In the genomic region with DNA sequence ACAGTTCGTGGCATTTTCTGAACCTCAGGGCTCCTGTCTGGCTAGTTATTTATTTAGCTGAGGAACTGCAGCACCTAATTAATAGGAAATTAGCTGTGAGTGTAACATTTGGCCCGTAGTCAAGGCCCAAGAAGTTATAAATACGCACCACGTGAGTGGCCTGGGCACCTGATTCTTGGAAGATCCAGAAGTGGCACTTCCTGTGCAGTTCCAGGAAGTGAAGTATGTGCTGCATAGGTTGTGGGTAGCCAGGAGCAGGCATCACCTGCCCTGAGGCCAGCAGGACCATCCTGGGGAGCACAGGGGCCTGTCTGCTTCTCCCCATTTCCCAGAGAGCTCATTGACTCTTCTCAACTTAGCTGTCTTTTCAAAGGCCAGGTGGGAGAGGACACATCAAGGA, we compare ENCODE assay signal across 14 cellular contexts.
DNase-seq lines count a peak whose midpoint lies in the region; ATAC-seq and TF ChIP-seq lines count a peak whose summit lies in the region.
"Had no signal": no experiment of that assay in that cellular context is flagged by ENCODE, and none has a peak within 500 bp of the region (broad histone marks: within the 10 kb centered on the region; RNA-seq: fewer than 3 reads in every experiment).

No MANE protein-coding gene starts in this region.

- H3K4me2 ChIP-seq in DND-41 (ENCODE audit: insufficient read depth, low read length), result no peak overlapping the region

- TF ChIP-seq CTCF in DND-41 (IDR thresholded peaks at IDR 0.05; ENCODE audit: borderline replicate concordance, extremely low read depth, low read length, poor library complexity, severe bottlenecking) (no peak), left lung (IDR thresholded peaks at IDR 0.05) (no peak), lung (IDR thresholded peaks at IDR 0.05; ENCODE audit: control extremely low read depth, extremely low read depth) (no peak), upper lobe of left lung (IDR thresholded peaks at IDR 0.05) (no peak), GM10248 (IDR thresholded peaks at IDR 0.05; ENCODE audit: control extremely low read depth, extremely low read depth, low read depth, missing control alignments) (no peak)

- H3K9me3 ChIP-seq in DND-41 (ENCODE audit: insufficient read depth, low read length, severe bottlenecking), result no peaks in the 10 kb centered on the region
- H3K9me3 ChIP-seq in left lung, result no peaks in the 10 kb centered on the region
- H3K9me3 ChIP-seq in lung (ENCODE audit: control insufficient read depth in 2 of 2, insufficient read depth in 1 of 2, low read length in 1 of 2), result no peaks in the 10 kb centered on the region
- no peaks in the 10 kb centered on the region for H3K9me3 ChIP-seq in upper lobe of left lung

- H3K4me1 ChIP-seq in DND-41 (ENCODE audit: insufficient read depth, low read length), result 0 out of 2 replicates have a peak, but pooled peaks cover 3% of the 10 kb centered on the region
- H3K4me1 ChIP-seq in left lung, result no peaks in the 10 kb centered on the region
- peaks cover 0 to 4% of the 10 kb centered on the region in 2 donors for H3K4me1 ChIP-seq in lung (ENCODE audit: control insufficient read depth in 2 of 2, insufficient read depth in 2 of 2, low read length in 2 of 2)
- H3K4me1 ChIP-seq in upper lobe of left lung, result peaks cover 0 to 9% (median 0%) of the 10 kb centered on the region in 4 donors

- intact Hi-C loops in left lung (cut with DNase I), result no loop called here

- CTCF ChIA-PET in GM10248 (lab: Yijun Ruan, JAX), result interaction anchor here (1.1 to 1.5 kb wide), 2 partner anchors 9 to 13 kb away, joined by 3 read pairs; no protein-coding TSS in a partner anchor

- H3K36me3 ChIP-seq in DND-41 (ENCODE audit: insufficient read depth, low read length) (no peaks in the 10 kb centered on the region), left lung (no peaks in the 10 kb centered on the region), lung (ENCODE audit: control insufficient read depth in 2 of 2, insufficient read depth in 2 of 2, low read length in 2 of 2) (no peaks in the 10 kb centered on the region), upper lobe of left lung (no peaks in the 10 kb centered on the region)

- no peaks in the 10 kb centered on the region for H4K20me1 ChIP-seq in DND-41 (ENCODE audit: insufficient read depth, low read length)

- no peak overlapping the region for H3K9ac ChIP-seq in DND-41 (ENCODE audit: low read depth, low read length)
- H3K9ac ChIP-seq: GM23248 had no signal

- POLR2A ChIA-PET in GM10248 (lab: Yijun Ruan, JAX), result no interaction called here

- no peaks in the 10 kb centered on the region for H3K27me3 ChIP-seq in DND-41 (ENCODE audit: insufficient read depth, low read length, poor library complexity)
- no peaks in the 10 kb centered on the region for H3K27me3 ChIP-seq in left lung
- no peaks in the 10 kb centered on the region for H3K27me3 ChIP-seq in lung (ENCODE audit: control insufficient read depth, insufficient read depth)
- H3K27me3 ChIP-seq in upper lobe of left lung, result no peaks in the 10 kb centered on the region

- no peak overlapping the region for H3K27ac ChIP-seq in DND-41 (ENCODE audit: low read length)
- peak overlapping the region in 1 of 2 donors; percentile 39 for H3K27ac ChIP-seq in left lung
- H3K27ac ChIP-seq in lung (ENCODE audit: low read depth in 1 of 2, low read length in 1 of 2), result peak overlapping the region in 1 of 2 donors; percentile 63
- peak overlapping the region in 3 of 4 donors; percentile 29 to 59 (median 52) for H3K27ac ChIP-seq in upper lobe of left lung
- H3K27ac ChIP-seq: GM23248 had no signal

- H3K4me3 ChIP-seq in DND-41 (ENCODE audit: low read depth in 1 of 2, low read length in 2 of 2) (no peak overlapping the region), left lung (no peak overlapping the region), lung (no peak overlapping the region), upper lobe of left lung (no peak overlapping the region)
- H3K4me3 ChIP-seq: GM23248 had no signal

- no peak for TF ChIP-seq POLR2A in upper lobe of left lung (IDR thresholded peaks at IDR 0.05)

- no peak overlapping the region for H2AFZ ChIP-seq in DND-41 (ENCODE audit: low read depth, low read length)
- H2AFZ ChIP-seq: GM23248 had no signal

- TF ChIP-seq EP300 in upper lobe of left lung (IDR thresholded peaks at IDR 0.05), result peak in 1 of 4 donors; percentile 54

- WGBS in lung, 2 donors, result 36 to 53% methylated on average over 4 of the region's 4 CpGs
- WGBS in upper lobe of left lung, 2 donors, result 39 to 47% methylated on average over 4 of the region's 4 CpGs

- peak; percentile 5 for DNase-seq in DND-41
- peak in 1 of 2 donors; percentile 38 for DNase-seq in left lung
- DNase-seq in lung (ENCODE audit: low spot score), result no peak
- DNase-seq in upper lobe of left lung, result peak in 1 of 2 donors; percentile 54
- no peak for DNase-seq in activated naive CD4-positive, alpha-beta T cell treated with anti-CD3 and anti-CD28 coated beads, Interleukin-2, amount 50 U/mL, for 16 hours
- no peak for DNase-seq in GM10248 (ENCODE audit: extremely low spot score)
- DNase-seq: C1 segment of cervical spinal cord; Calu3; CD4-positive, alpha-beta memory T cell; COR-L47; EL; GDM1; GM23248 had no signal

- ATAC-seq in DND-41 (ENCODE audit: insufficient read depth, low read depth) (no peak), left lung (peak; percentile 79), lung (ENCODE audit: insufficient read depth, low FRiP score) (peak; percentile 29), upper lobe of left lung (ENCODE audit: low FRiP score in 2 of 2) (peak in 1 of 2 donors; percentile 80), GM19023 (IDR thresholded peaks at IDR 0.05; ENCODE audit: unreplicated experiment) (no peak)

- H3K79me2 ChIP-seq in DND-41 (ENCODE audit: insufficient read depth, low read length), result no peaks in the 10 kb centered on the region

Comparison
In these comparisons a context has a peak if more than half of its experiments do, and no peak if none do; other contexts are left out.
1. ATAC-seq: peak in left lung (single experiment) and lung (single experiment); none in DND-41 (single experiment) and GM19023 (single experiment).